Comparison of ENCODE assay signal across 1 cellular context in genomic region chr13:40673414-40673813, GRCh38.
TF ChIP-seq lines count a peak whose summit lies in the region.

No MANE protein-coding gene starts in this region.

TF ChIP-seq in K562, 482 proteins besides CTCF, POLR2A, EP300 and RAD21:
- TF ChIP-seq PTTG1 (tag; IDR thresholded peaks at IDR 0.05; ENCODE audit: low read depth), result no peak
- TF ChIP-seq TEAD1 (CRISPR knock-in tag; IDR thresholded peaks at IDR 0.05), result no peak
- no peak for TF ChIP-seq ETS2 (tag; IDR thresholded peaks at IDR 0.05; ENCODE audit: borderline replicate concordance, poor library complexity, severe bottlenecking)
- no peak for TF ChIP-seq NCOA4 (IDR thresholded peaks at IDR 0.05; ENCODE audit: partially characterized antibody)
- TF ChIP-seq NR0B1 (IDR thresholded peaks at IDR 0.05; ENCODE audit: partially characterized antibody), result no peak
- TF ChIP-seq ZKSCAN8 (CRISPR knock-in tag; IDR thresholded peaks at IDR 0.05), result no peak
- no peak for TF ChIP-seq TFAM (CRISPR knock-in tag; conservative IDR thresholded peaks at IDR 0.05)
- TF ChIP-seq ZNF143 (CRISPR knock-in tag; IDR thresholded peaks at IDR 0.05), result no peak
- TF ChIP-seq TEAD4 (IDR thresholded peaks at IDR 0.05; ENCODE audit: low read length), result no peak
- no peak for TF ChIP-seq TEAD4 (CRISPR knock-in tag; IDR thresholded peaks at IDR 0.05; ENCODE audit: borderline replicate concordance)
- no peak for TF ChIP-seq SIN3B (IDR thresholded peaks at IDR 0.05; ENCODE audit: low read depth)
- no peak for TF ChIP-seq CSDE1 (IDR thresholded peaks at IDR 0.05)
TF ChIP-seq in K562: peak in this region for 0.
